2 cellular contexts compared by ENCODE assay signal in the genomic region with DNA sequence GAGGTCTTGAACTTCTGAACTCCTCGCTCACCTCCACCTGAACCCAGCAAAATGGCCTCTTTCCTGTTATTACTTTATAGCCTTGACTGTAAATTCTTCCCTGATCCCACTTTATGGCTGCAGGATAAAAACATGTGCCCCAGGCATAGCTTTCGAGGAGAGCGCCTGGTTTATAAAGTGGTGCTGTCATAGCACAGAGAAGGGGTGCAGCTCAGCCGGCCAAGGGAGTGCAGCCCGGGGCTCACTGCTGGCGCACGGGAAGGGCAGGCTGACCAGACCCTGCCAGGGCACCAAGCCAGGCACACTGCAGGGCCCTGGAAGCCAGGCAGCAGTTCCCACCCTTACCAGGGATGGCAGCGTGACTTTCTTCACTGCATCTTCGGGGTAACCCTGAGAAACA.
TF ChIP-seq lines count a peak whose summit lies in the region.

No MANE protein-coding gene starts in this region.

TF ChIP-seq in IMR-90, 13 proteins besides CTCF, POLR2A, EP300 and RAD21:
- TF ChIP-seq CHD1 (IDR thresholded peaks at IDR 0.05; ENCODE audit: low read depth, low read length) = no peak
- TF ChIP-seq BHLHE40 (IDR thresholded peaks at IDR 0.05; ENCODE audit: low read depth, low read length) = no peak
- TF ChIP-seq, protein P1, sequence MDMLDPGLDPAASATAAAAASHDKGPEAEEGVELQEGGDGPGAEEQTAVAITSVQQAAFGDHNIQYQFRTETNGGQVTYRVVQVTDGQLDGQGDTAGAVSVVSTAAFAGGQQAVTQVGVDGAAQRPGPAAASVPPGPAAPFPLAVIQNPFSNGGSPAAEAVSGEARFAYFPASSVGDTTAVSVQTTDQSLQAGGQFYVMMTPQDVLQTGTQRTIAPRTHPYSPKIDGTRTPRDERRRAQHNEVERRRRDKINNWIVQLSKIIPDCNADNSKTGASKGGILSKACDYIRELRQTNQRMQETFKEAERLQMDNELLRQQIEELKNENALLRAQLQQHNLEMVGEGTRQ (IDR thresholded peaks at IDR 0.05; ENCODE audit: low read depth, low read length) = no peak
- TF ChIP-seq NFE2L2 (IDR thresholded peaks at IDR 0.05; ENCODE audit: low read depth, low read length) = no peak
- TF ChIP-seq CEBPB (IDR thresholded peaks at IDR 0.05; ENCODE audit: low read depth, low read length) = no peak
- no peak for TF ChIP-seq MXI1 (IDR thresholded peaks at IDR 0.05; ENCODE audit: borderline replicate concordance, low read depth, low read length)
- TF ChIP-seq ELK1 (IDR thresholded peaks at IDR 0.05; ENCODE audit: borderline replicate concordance, low read depth, low read length) = no peak
- no peak for TF ChIP-seq FOS (IDR thresholded peaks at IDR 0.05; ENCODE audit: low read depth, low read length)
- TF ChIP-seq RFX5 (IDR thresholded peaks at IDR 0.05; ENCODE audit: low read depth, low read length) = no peak
- no peak for TF ChIP-seq SMC3 (IDR thresholded peaks at IDR 0.05; ENCODE audit: low read depth, low read length)
- no peak for TF ChIP-seq MAFK (IDR thresholded peaks at IDR 0.05; ENCODE audit: low read depth, low read length)

TF ChIP-seq in H1, 55 proteins besides CTCF, POLR2A, EP300 and RAD21:
- TF ChIP-seq MAFK (IDR thresholded peaks at IDR 0.05; ENCODE audit: low read depth, low read length) = no peak
